Comparison of ENCODE assay signal across 30 cellular contexts in genomic region chr10:3031490-3031889, GRCh38.
"Had no signal": no experiment of that assay in that cellular context is flagged by ENCODE, and none has a peak within 500 bp of the region (broad histone marks: within the 10 kb centered on the region; RNA-seq: fewer than 3 reads in every experiment).

No MANE protein-coding gene starts in this region.

- H3K4me3 ChIP-seq: left lung, lower lobe of right lung, neural progenitor cell, psoas muscle, right atrium auricular region, right lobe of liver, stomach, testis, thyroid gland, transverse colon, upper lobe of left lung, vagina had no signal

- H3K36me3 ChIP-seq: left lung, lower lobe of right lung, neural progenitor cell, neutrophil, right atrium auricular region, right lobe of liver, stomach, thyroid gland, transverse colon, upper lobe of left lung, vagina had no signal

- H3K4me1 ChIP-seq: lower lobe of right lung, neural progenitor cell, parathyroid adenoma, psoas muscle, right atrium auricular region, right lobe of liver, stomach, testis, transverse colon, upper lobe of left lung, vagina had no signal

- H3K9me3 ChIP-seq: left lung, lower lobe of right lung, neutrophil, psoas muscle, right atrium auricular region, right lobe of liver, stomach, testis, thyroid gland, transverse colon, upper lobe of left lung, vagina had no signal

- ATAC-seq: left cardiac atrium; left lung; lower lobe of right lung; natural killer cell; psoas muscle; right lobe of liver; stimulated activated naive B cell treated with anti-CD40 and anti-IgM and Interleukin-4, amounts not matched to agents 10 μg/mL and 1 μg/mL and 100 μg/mL, for 72 hours; stimulated activated naive CD8-positive, alpha-beta T cell treated with anti-CD3 and anti-CD28 coated beads, Interleukin-15, Interleukin-2, amounts not matched to agents 100 U/mL and 50 U/mL, for 24 hours had no signal

- H3K79me2 ChIP-seq: parathyroid adenoma had no signal

- H3K4me2 ChIP-seq: neural progenitor cell had no signal

- H3K27me3 ChIP-seq: left lung, neural progenitor cell, neutrophil, right atrium auricular region, right lobe of liver, testis, thyroid gland, transverse colon, upper lobe of left lung, vagina had no signal

- H3K9ac ChIP-seq: neural progenitor cell, parathyroid adenoma had no signal

- DNase-seq: hippocampal formation; kidney glomerular epithelial cell; left cardiac atrium; left lung; lower lobe of right lung; mammary epithelial cell; mesendoderm; naive B cell; natural killer cell; nephron progenitor cell; occipital lobe; psoas muscle; right lobe of liver; stimulated activated CD4-positive, alpha-beta T cell treated with anti-CD3 and anti-CD28 coated beads, Interleukin-12 subunit alpha, Interleukin-12 subunit beta, amount 100 ng/mL, for 4 hours; stimulated activated CD4-positive, alpha-beta T cell treated with anti-CD3 and anti-CD28 coated beads, Interleukin-15, amount 100 ng/mL, for 24 hours; stimulated activated CD4-positive, alpha-beta T cell treated with anti-CD3 and anti-CD28 coated beads, Interleukin-2, amount 100 ng/mL, for 24 hours; stimulated activated CD4-positive, alpha-beta T cell treated with anti-CD3 and anti-CD28 coated beads, Interleukin-4, amount 100 ng/mL, for 1 hour; stimulated activated naive B cell treated with anti-CD40 and anti-IgM and Interleukin-4, amounts not matched to agents 10 μg/mL and 1 μg/mL and 100 μg/mL, for 72 hours; stimulated activated naive CD8-positive, alpha-beta T cell treated with anti-CD3 and anti-CD28 coated beads, Interleukin-15, Interleukin-2, amounts not matched to agents 100 U/mL and 50 U/mL, for 24 hours; stomach; testis; thyroid gland; transverse colon; upper lobe of left lung had no signal

- FAIRE-seq: keratinocyte had no signal

- H2AFZ ChIP-seq: neural progenitor cell, parathyroid adenoma had no signal

- H3K27ac ChIP-seq: left lung, lower lobe of right lung, neural progenitor cell, neutrophil, parathyroid adenoma, psoas muscle, right atrium auricular region, right lobe of liver, stomach, testis, thyroid gland, transverse colon, upper lobe of left lung, vagina had no signal
